Comparison of ENCODE assay signal across 12 cellular contexts in genomic region chr11:66101055-66101454, GRCh38. TPM values are rescaled to one million over a fixed set of nuclear protein-coding genes. Genes with fewer than 3 reads are reported as not detected.
DNase-seq lines count a peak whose midpoint lies in the region; ATAC-seq and TF ChIP-seq lines count a peak whose summit lies in the region.
"Had no signal": no experiment of that assay in that cellular context is flagged by ENCODE, and none has a peak within 500 bp of the region (broad histone marks: within the 10 kb centered on the region; RNA-seq: fewer than 3 reads in every experiment).

No MANE protein-coding gene starts in this region.

- no peaks in the 10 kb centered on the region for H3K9me2 ChIP-seq in OCI-LY1 (ENCODE audit: low read depth, low read length)

- H4K91ac ChIP-seq in mesenchymal stem cell (ENCODE audit: low read length), result no peak overlapping the region

- no peak overlapping the region for H3K18ac ChIP-seq in mesenchymal stem cell (ENCODE audit: low read depth in 1 of 2, low read length in 2 of 2)

- peaks cover 35% of the 10 kb centered on the region for H3K79me2 ChIP-seq in OCI-LY1 (ENCODE audit: insufficient read depth, low read length)

- ATAC-seq in effector memory CD8-positive, alpha-beta T cell (replicated peaks), result peak; percentile 59
- ATAC-seq in HG03095 (IDR thresholded peaks at IDR 0.05; ENCODE audit: unreplicated experiment), result no peak

- H3K36me3 ChIP-seq in OCI-LY1 (ENCODE audit: insufficient read depth, low read length), result no peaks in the 10 kb centered on the region
- H3K36me3 ChIP-seq in mesenchymal stem cell (ENCODE audit: control insufficient read depth in 1 of 2, insufficient read depth in 2 of 2, low read depth in 1 of 2, low read length in 2 of 2), result peaks cover 0 to 3% of the 10 kb centered on the region in 2 experiments
- H3K36me3 ChIP-seq: heart left ventricle, tibial artery had no signal

- H3K9me3 Mint-ChIP-seq in effector memory CD8-positive, alpha-beta T cell, result no peaks in the 10 kb centered on the region

- peak overlapping the region; percentile 83 to 89 for H3K4me3 Mint-ChIP-seq in effector memory CD8-positive, alpha-beta T cell

- peaks cover 18% of the 10 kb centered on the region for H3K36me3 Mint-ChIP-seq in effector memory CD8-positive, alpha-beta T cell (ENCODE audit: insufficient read depth)

- no CpG with 5 or more reads among the region's 3 CpGs for WGBS in mesenchymal stem cell

- H3K23ac ChIP-seq in mesenchymal stem cell (ENCODE audit: low read length in 2 of 2), result no peak overlapping the region

- H3K4me2 ChIP-seq in OCI-LY1 (ENCODE audit: low read length) (peak overlapping the region; percentile 82), mesenchymal stem cell (ENCODE audit: low read length, poor library complexity, severe bottlenecking) (no peak overlapping the region)

- H3K9me3 ChIP-seq in OCI-LY1 (ENCODE audit: low read length) (no peaks in the 10 kb centered on the region), mesenchymal stem cell (ENCODE audit: control insufficient read depth, low read length) (no peaks in the 10 kb centered on the region)
- H3K9me3 ChIP-seq: heart left ventricle, tibial artery had no signal

- H3K27me3 Mint-ChIP-seq in effector memory CD8-positive, alpha-beta T cell, result no peaks in the 10 kb centered on the region

- no peak overlapping the region for H3K14ac ChIP-seq in mesenchymal stem cell (ENCODE audit: low read length in 2 of 2)

- H2BK5ac ChIP-seq in mesenchymal stem cell (ENCODE audit: low read depth, low read length, poor library complexity, severe bottlenecking), result no peak overlapping the region

- H4K8ac ChIP-seq in mesenchymal stem cell (ENCODE audit: low read length), result no peak overlapping the region

- H2BK15ac ChIP-seq in mesenchymal stem cell (ENCODE audit: low read depth, poor library complexity, severe bottlenecking), result no peak overlapping the region

- H3K27ac ChIP-seq in 22Rv1 (peak overlapping the region; percentile 26; the same call in 1 of the 2 replicates), OCI-LY1 (ENCODE audit: low read depth, low read length, poor library complexity, severe bottlenecking) (peak overlapping the region; percentile 94), mesenchymal stem cell (ENCODE audit: low read length, poor library complexity, severe bottlenecking) (no peak overlapping the region)
- H3K27ac ChIP-seq: tibial artery had no signal

- peak; percentile 29 for DNase-seq in GM12865 (ENCODE audit: low read depth)
- no peak for DNase-seq in effector memory CD8-positive, alpha-beta T cell
- DNase-seq in activated gamma-delta T cell (lab: John Stamatoyannopoulos, UW), result no peak
- no peak for DNase-seq in GF-D8 (lab: John Stamatoyannopoulos, UW)
- DNase-seq in mesenchymal stem cell, result no peak
- DNase-seq: HCEC 1CT had no signal

- H3K4me1 Mint-ChIP-seq in effector memory CD8-positive, alpha-beta T cell (ENCODE audit: low read depth in 2 of 2), result peaks cover 37 to 50% of the 10 kb centered on the region in 2 donors

- no peak overlapping the region for H2BK120ac ChIP-seq in mesenchymal stem cell (ENCODE audit: low read depth, low read length)

- TF ChIP-seq CTCF in 22Rv1 (IDR thresholded peaks at IDR 0.05) (no peak), GM12865 (IDR thresholded peaks at IDR 0.05; ENCODE audit: insufficient read depth, low read depth, low read length, missing control alignments) (no peak), OCI-LY1 (IDR thresholded peaks at IDR 0.05; ENCODE audit: low read length) (no peak)

- H3K27ac Mint-ChIP-seq in effector memory CD8-positive, alpha-beta T cell, result peak overlapping the region; percentile 91 to 92

- no peaks in the 10 kb centered on the region for H3F3A ChIP-seq in OCI-LY1 (ENCODE audit: insufficient read depth, low read length)

- H2AK5ac ChIP-seq in mesenchymal stem cell (ENCODE audit: low read length, severe bottlenecking), result no peak overlapping the region

- H3K79me1 ChIP-seq in mesenchymal stem cell (replicated peaks; ENCODE audit: low read length, poor library complexity, severe bottlenecking), result peaks cover 39% of the 10 kb centered on the region

- no peak overlapping the region for H3K4ac ChIP-seq in mesenchymal stem cell (ENCODE audit: low read depth in 1 of 2, low read length in 2 of 2)

- H3K27me3 ChIP-seq in OCI-LY1 (ENCODE audit: insufficient read depth, low read length), result no peaks in the 10 kb centered on the region
- H3K27me3 ChIP-seq in mesenchymal stem cell (ENCODE audit: control insufficient read depth in 1 of 2, insufficient read depth in 1 of 2, low read length in 2 of 2), result no peaks in the 10 kb centered on the region
- H3K27me3 ChIP-seq: heart left ventricle, tibial artery had no signal

- no peak overlapping the region for H2BK12ac ChIP-seq in mesenchymal stem cell (ENCODE audit: low read length in 2 of 2)

- H4K20me1 ChIP-seq in OCI-LY1 (ENCODE audit: insufficient read depth, low read length), result no peaks in the 10 kb centered on the region

- peak overlapping the region; percentile 37 for H3K4me3 ChIP-seq in GM12865 (ENCODE audit: low read depth, low read length)
- H3K4me3 ChIP-seq in OCI-LY1 (ENCODE audit: low read depth, low read length, poor library complexity, severe bottlenecking), result peak overlapping the region; percentile 53
- H3K4me3 ChIP-seq in mesenchymal stem cell (ENCODE audit: insufficient read depth in 1 of 2, low read depth in 1 of 2, low read length in 2 of 2), result no peak overlapping the region

- H3K4me1 ChIP-seq in OCI-LY1 (ENCODE audit: insufficient read depth, low read length, severe bottlenecking) (peaks cover 78% of the 10 kb centered on the region), mesenchymal stem cell (ENCODE audit: control insufficient read depth, insufficient read depth, low read depth, low read length) (peaks cover 3% of the 10 kb centered on the region)

- H2AFZ ChIP-seq in OCI-LY1 (ENCODE audit: low read length) (no peak overlapping the region), mesenchymal stem cell (ENCODE audit: low read depth, low read length) (no peak overlapping the region)

- H3K9ac ChIP-seq in OCI-LY1 (ENCODE audit: low read length), result peak overlapping the region; percentile 71
- no peak overlapping the region for H3K9ac ChIP-seq in mesenchymal stem cell (ENCODE audit: low read length)

RNA-seq across cellular contexts. Expression of gene PACS1, which starts 31.0 kb away (rescaled TPM):
- 52.9 TPM for polyA plus RNA-seq in mesenchymal stem cell (2013, experiment 1 of 2)
- 52.3 TPM for polyA plus RNA-seq in mesenchymal stem cell (2013, experiment 2 of 2)

RNA-seq across cellular contexts. Expression of gene SF3B2, which starts 48.9 kb away (rescaled TPM):
- 117 TPM for polyA plus RNA-seq in mesenchymal stem cell (2013, experiment 1 of 2)
- polyA plus RNA-seq in mesenchymal stem cell (2013, experiment 2 of 2), result 114 TPM

RNA-seq across cellular contexts. Expression of gene GAL3ST3, which starts 52.1 kb away (rescaled TPM):
- 0.03 TPM for polyA plus RNA-seq in mesenchymal stem cell (2013, experiment 1 of 2)
- 0.04 TPM for polyA plus RNA-seq in mesenchymal stem cell (2013, experiment 2 of 2)
- polyA plus RNA-seq: BJ had no signal

Comparison
In these comparisons a context has a peak if more than half of its experiments do, and no peak if none do; other contexts are left out.
1. H3K4me3 ChIP-seq: peak in GM12865 (single experiment) and OCI-LY1 (single experiment); none in mesenchymal stem cell (0 of 2).